1 cellular context compared by ENCODE assay signal in genomic region chr15:55250951-55251350, GRCh38.
TF ChIP-seq lines count a peak whose summit lies in the region.

No MANE protein-coding gene starts in this region.

TF ChIP-seq in HepG2, 621 proteins besides CTCF, POLR2A, EP300 and RAD21 (continued from another document):
- TF ChIP-seq CEBPB (IDR thresholded peaks at IDR 0.05; ENCODE audit: borderline replicate concordance, low read depth, low read length) = peak; percentile 29; the same call in 1 of the 2 replicates
